8 cellular contexts compared by ENCODE assay signal in genomic region chr1:42845866-42846256, GRCh38. TPM values are rescaled to one million over a fixed set of nuclear protein-coding genes. Genes with fewer than 3 reads are reported as not detected.
DNase-seq lines count a peak whose midpoint lies in the region; ATAC-seq and TF ChIP-seq lines count a peak whose summit lies in the region.

No MANE protein-coding gene starts in this region.

- H3K36me3 ChIP-seq in BE2C (no peaks in the 10 kb centered on the region; the same call in 1 of the 2 replicates), esophagus muscularis mucosa (peaks cover 0 to 42% (median 18%) of the 10 kb centered on the region in 4 donors)

- H3K4me1 ChIP-seq in BE2C (no peaks in the 10 kb centered on the region), esophagus muscularis mucosa (peaks cover 15 to 24% (median 18%) of the 10 kb centered on the region in 4 donors)

- H3K27ac Mint-ChIP-seq in osteocyte (ENCODE audit: unreplicated experiment) = peak overlapping the region; percentile 65

- H3K27me3 Mint-ChIP-seq in osteocyte (ENCODE audit: unreplicated experiment) = no peaks in the 10 kb centered on the region

- no peak for TF ChIP-seq EP300 in esophagus muscularis mucosa (IDR thresholded peaks at IDR 0.05)

- no peak for TF ChIP-seq POLR2A in esophagus muscularis mucosa (IDR thresholded peaks at IDR 0.05; ENCODE audit: low read depth)

- TF ChIP-seq CTCF in BE2C (IDR thresholded peaks at IDR 0.05; ENCODE audit: low read depth, low read length) = no peak
- no peak for TF ChIP-seq CTCF in esophagus muscularis mucosa (IDR thresholded peaks at IDR 0.05)
- no peak for TF ChIP-seq CTCF in osteocyte (IDR thresholded peaks at IDR 0.05)

- 6% methylated on average over 10 of the region's 10 CpGs for WGBS in esophagus muscularis mucosa

- peak; percentile 15 for ATAC-seq in GM21423 (IDR thresholded peaks at IDR 0.05; ENCODE audit: unreplicated experiment)
- no peak for ATAC-seq in GM21737 (IDR thresholded peaks at IDR 0.05; ENCODE audit: unreplicated experiment)

- no peaks in the 10 kb centered on the region for H3K27me3 ChIP-seq in BE2C
- no peaks in the 10 kb centered on the region for H3K27me3 ChIP-seq in esophagus muscularis mucosa

- H3K4me1 Mint-ChIP-seq in osteocyte (ENCODE audit: unreplicated experiment) = peaks cover 18% of the 10 kb centered on the region

- peak overlapping the region; percentile 93 for H3K4me3 Mint-ChIP-seq in osteocyte (ENCODE audit: unreplicated experiment)

- intact Hi-C loops in esophagus muscularis mucosa (cut with DNase I) = loop anchor here (2.0 to 10.0 kb wide), 3 partner anchors 29 to 191 kb away; partner anchors contain the start of genes C1orf50, ERMAP, P3H1 and PPIH

- peaks cover 27% of the 10 kb centered on the region for H3K36me3 Mint-ChIP-seq in osteocyte (ENCODE audit: unreplicated experiment)

- H3K27ac ChIP-seq in esophagus muscularis mucosa (replicated peaks in 1 of 4) = peak overlapping the region; percentile 37 to 84 (median 82)

- H3K9me3 ChIP-seq in BE2C = no peaks in the 10 kb centered on the region
- H3K9me3 ChIP-seq in esophagus muscularis mucosa = no peaks in the 10 kb centered on the region

- H3K4me3 ChIP-seq in BE2C (ENCODE audit: low read depth, low read length) (peak overlapping the region; percentile 84), esophagus muscularis mucosa (peak overlapping the region; percentile 68 to 97 (median 82))

- DNase-seq in BE2C (no peak), NCI-H82 (lab: John Stamatoyannopoulos, UW) (peak; percentile 81), esophagus muscularis mucosa (ENCODE audit: extremely low spot score) (no peak), osteocyte (ENCODE audit: extremely low spot score, unreplicated experiment) (no peak), HUDEP-2 (lab: John Stamatoyannopoulos, UW; ENCODE audit: unreplicated experiment in 76 of 76) (no peak), SHP77 (lab: John Stamatoyannopoulos, UW) (no peak)

- H3K9me3 Mint-ChIP-seq in osteocyte (ENCODE audit: unreplicated experiment) = no peaks in the 10 kb centered on the region

RNA-seq across cellular contexts. Expression of gene ZNF691, which starts 0.6 kb away (rescaled TPM):
- polyA plus RNA-seq in BE2C (2012; ENCODE audit: insufficient read depth, insufficient read length, low read depth) = 7.6 TPM
- total RNA-seq in esophagus muscularis mucosa (10 to 100 TPM in 3 of 4 donors, 1 to 10 TPM in 1; 10.0 to 14.2 (median 12.7) TPM), osteocyte (8.7 and 10.7 TPM in 2 replicates)

RNA-seq across cellular contexts. Expression of gene SVBP, which starts 28.7 kb away (rescaled TPM):
- 9.5 TPM for polyA plus RNA-seq in BE2C (2012; ENCODE audit: insufficient read depth, insufficient read length, low read depth)
- total RNA-seq in esophagus muscularis mucosa (10 to 100 TPM; 19.1 to 39.5 (median 23.1) TPM), osteocyte (36.5 and 36.8 TPM in 2 replicates)

RNA-seq across cellular contexts. Expression of gene ERMAP, which starts 28.9 kb away (rescaled TPM):
- polyA plus RNA-seq in BE2C (2012; ENCODE audit: insufficient read depth, insufficient read length, low read depth) = 1.8 TPM
- 10 to 100 TPM in 1 of 4 donors, 1 to 10 TPM in 3; 5.8 to 14.1 (median 9.1) TPM for total RNA-seq in esophagus muscularis mucosa
- 13.2 and 13.8 TPM in 2 replicates for total RNA-seq in osteocyte
